Comparison of ENCODE assay signal across 8 cellular contexts in genomic region chr2:23939054-23939436, GRCh38. TPM values are rescaled to one million over a fixed set of nuclear protein-coding genes. Genes with fewer than 3 reads are reported as not detected.
A peak's percentile ranks its signal among the peaks of the same experiment; 100 is the strongest.
DNase-seq lines count a peak whose midpoint lies in the region; ATAC-seq, FAIRE-seq and TF ChIP-seq lines count a peak whose summit lies in the region.

No MANE protein-coding gene starts in this region.

- ATAC-seq in heart left ventricle (no peak), Right ventricle myocardium superior (ENCODE audit: poor library complexity) (no peak), upper lobe of left lung (ENCODE audit: low FRiP score in 2 of 2) (no peak), HG02938 (IDR thresholded peaks at IDR 0.05; ENCODE audit: unreplicated experiment) (no peak)

- H3K79me2 ChIP-seq in astrocyte (ENCODE audit: insufficient read depth, low read length) (peaks cover 34% of the 10 kb centered on the region), mesendoderm (ENCODE audit: control insufficient read depth, insufficient read depth, low read length) (peaks cover 9% of the 10 kb centered on the region)

- no peak overlapping the region for H4K5ac ChIP-seq in mesendoderm (ENCODE audit: low read length)

- H3K27me3 ChIP-seq in heart left ventricle (no peaks in the 10 kb centered on the region), astrocyte (ENCODE audit: insufficient read depth, low read length) (no peaks in the 10 kb centered on the region), mesendoderm (ENCODE audit: insufficient read depth, low read length, poor library complexity) (no peaks in the 10 kb centered on the region), upper lobe of left lung (no peaks in the 10 kb centered on the region)

- H3K36me3 ChIP-seq in heart left ventricle (no peaks in the 10 kb centered on the region), astrocyte (ENCODE audit: insufficient read depth, low read length) (no peaks in the 10 kb centered on the region), mesendoderm (ENCODE audit: control insufficient read depth, insufficient read depth, low read length) (no peaks in the 10 kb centered on the region), upper lobe of left lung (no peaks in the 10 kb centered on the region)

- TF ChIP-seq CTCF in heart left ventricle (IDR thresholded peaks at IDR 0.05) (no peak), astrocyte (IDR thresholded peaks at IDR 0.05; ENCODE audit: insufficient read depth, low read depth, low read length) (no peak), upper lobe of left lung (IDR thresholded peaks at IDR 0.05) (no peak)

- no peak overlapping the region for H2BK15ac ChIP-seq in mesendoderm (replicated peaks; ENCODE audit: low read depth)

- H3K23ac ChIP-seq in mesendoderm (ENCODE audit: low read length), result no peak overlapping the region

- peak overlapping the region; percentile 94 for H3K56ac ChIP-seq in mesendoderm (ENCODE audit: low read length)

- no peaks in the 10 kb centered on the region for H3K9me3 Mint-ChIP-seq in astrocyte (ENCODE audit: unreplicated experiment)

- no peaks in the 10 kb centered on the region for H3K27me3 Mint-ChIP-seq in astrocyte (ENCODE audit: low read depth, unreplicated experiment)

- TF ChIP-seq POLR2A in heart left ventricle (IDR thresholded peaks at IDR 0.05) (no peak), upper lobe of left lung (IDR thresholded peaks at IDR 0.05) (no peak)

- peak overlapping the region in 4 of 12 donors; percentile 30 to 96 (median 92) for H3K27ac ChIP-seq in heart left ventricle
- H3K27ac ChIP-seq in astrocyte (ENCODE audit: low read depth, low read length), result no peak overlapping the region
- H3K27ac ChIP-seq in mesendoderm (ENCODE audit: low read depth, low read length), result no peak overlapping the region
- H3K27ac ChIP-seq in upper lobe of left lung, result peak overlapping the region in 2 of 4 donors; percentile 88 to 96

- peaks cover 4% of the 10 kb centered on the region for H3K79me1 ChIP-seq in mesendoderm (ENCODE audit: low read length)

- H3K4me1 ChIP-seq in heart left ventricle, result peaks cover 0 to 27% (median 17%) of the 10 kb centered on the region in 12 donors
- H3K4me1 ChIP-seq in astrocyte (ENCODE audit: insufficient read depth, low read length), result peaks cover 4% of the 10 kb centered on the region
- no peaks in the 10 kb centered on the region for H3K4me1 ChIP-seq in mesendoderm (ENCODE audit: control insufficient read depth, low read depth, low read length)
- H3K4me1 ChIP-seq in upper lobe of left lung, result peaks cover 0 to 22% (median 6%) of the 10 kb centered on the region in 4 donors

- H3K4ac ChIP-seq in mesendoderm (ENCODE audit: low read depth, low read length), result no peak overlapping the region

- H4K8ac ChIP-seq in mesendoderm (ENCODE audit: low read depth, low read length), result no peak overlapping the region

- H3K27ac Mint-ChIP-seq in astrocyte (ENCODE audit: unreplicated experiment), result peak overlapping the region; percentile 64

- no peak overlapping the region for H2BK5ac ChIP-seq in mesendoderm (ENCODE audit: low read length)

- H3K9ac ChIP-seq in astrocyte (ENCODE audit: low read length) (peak overlapping the region; percentile 85), mesendoderm (ENCODE audit: low read length) (peak overlapping the region; percentile 58)

- no peaks in the 10 kb centered on the region for H3K36me3 Mint-ChIP-seq in astrocyte (ENCODE audit: low read depth, unreplicated experiment)

- H4K20me1 ChIP-seq in astrocyte (ENCODE audit: insufficient read depth, low read length), result peaks cover 11% of the 10 kb centered on the region

- no peak overlapping the region for H3K18ac ChIP-seq in mesendoderm (ENCODE audit: low read length)

- no peak for TF ChIP-seq EP300 in upper lobe of left lung (IDR thresholded peaks at IDR 0.05)

- peak overlapping the region in 10 of 12 donors; percentile 68 to 97 (median 84) for H3K4me3 ChIP-seq in heart left ventricle
- peak overlapping the region; percentile 89 for H3K4me3 ChIP-seq in astrocyte (ENCODE audit: insufficient read depth, low read depth, low read length)
- H3K4me3 ChIP-seq in mesendoderm (ENCODE audit: low read length), result no peak overlapping the region
- H3K4me3 ChIP-seq in upper lobe of left lung, result peak overlapping the region in 3 of 4 donors; percentile 82 to 96 (median 94)

- no peaks in the 10 kb centered on the region for H3K9me3 ChIP-seq in heart left ventricle
- no peaks in the 10 kb centered on the region for H3K9me3 ChIP-seq in astrocyte (ENCODE audit: insufficient read depth, low read depth, low read length)
- H3K9me3 ChIP-seq in upper lobe of left lung, result no peaks in the 10 kb centered on the region

- H3K4me3 Mint-ChIP-seq in astrocyte (ENCODE audit: unreplicated experiment), result peak overlapping the region; percentile 86

- peak overlapping the region; percentile 96 for H2AFZ ChIP-seq in astrocyte (ENCODE audit: low read depth, low read length)

- no peak overlapping the region for H2BK120ac ChIP-seq in mesendoderm (ENCODE audit: low read depth, low read length)

- no peak for DNase-seq in heart left ventricle
- no peak for DNase-seq in Right ventricle myocardium superior
- DNase-seq in astrocyte (ENCODE audit: low read depth), result no peak
- no peak for DNase-seq in mesendoderm
- DNase-seq in upper lobe of left lung, result no peak
- DNase-seq in stimulated activated CD4-positive, alpha-beta T cell treated with anti-CD3 and anti-CD28 coated beads, Interleukin-4, amount 100 ng/mL, for 4 hours, result no peak
- DNase-seq in iPS-NIHi11 (ENCODE audit: low spot score), result no peak

- intact Hi-C loops in heart left ventricle (cut with DNase I), result loop anchor here in 1 of 10 donors (10.0 kb wide), 1 partner anchor 106 kb away; the partner anchor contains the start of genes FKBP1B and WDCP
- intact Hi-C loops in Right ventricle myocardium superior (cut with DNase I), result no loop called here

- 74 to 77% (median 75%) methylated on average over 7 of the region's 7 CpGs for WGBS in heart left ventricle, 4 donors
- WGBS in mesendoderm (ENCODE audit: extremely low coverage, insufficient coverage, low lambda C conversion rate), result no CpG with 5 or more reads among the region's 7 CpGs
- WGBS in upper lobe of left lung, 2 donors, result 67 to 90% methylated on average over 7 of the region's 7 CpGs

- no peak for FAIRE-seq in astrocyte (lab: Jason Lieb, UNC)

- peaks cover 9% of the 10 kb centered on the region for H3K4me1 Mint-ChIP-seq in astrocyte (ENCODE audit: low read depth, unreplicated experiment)

- no peak overlapping the region for H2AK5ac ChIP-seq in mesendoderm (ENCODE audit: low read length)

- peak overlapping the region; percentile 96 for H3K4me2 ChIP-seq in astrocyte (ENCODE audit: low read length)
- no peak overlapping the region for H3K4me2 ChIP-seq in mesendoderm (ENCODE audit: low read length)

RNA-seq across cellular contexts. Expression of gene UBXN2A, which starts 1.2 kb away (rescaled TPM):
- total RNA-seq in heart left ventricle (10 to 100 TPM; 15.8 to 24.0 (median 19.6) TPM), Right ventricle myocardium superior (18.5 TPM), astrocyte (19.9 and 22.2 TPM in 2 replicates), upper lobe of left lung (10 to 100 TPM in 3 of 6 donors, 1 to 10 TPM in 3; 6.3 to 16.8 (median 10.5) TPM)
- 10 to 100 TPM in 1 of 2 donors, 1 to 10 TPM in 1; 9.6 to 12.7 TPM for polyA plus RNA-seq in heart left ventricle
- polyA plus RNA-seq in mesendoderm (2013, experiment 1 of 2), result 16.0 TPM
- 16.7 TPM for polyA plus RNA-seq in mesendoderm (2013, experiment 2 of 2)

RNA-seq across cellular contexts. Expression of gene ATAD2B, which starts 12.1 kb away (rescaled TPM):
- 10 to 100 TPM in 2 of 9 donors, 1 to 10 TPM in 7; 5.0 to 13.3 (median 8.3) TPM for total RNA-seq in heart left ventricle
- 1 to 10 TPM; 2.8 to 3.4 TPM for polyA plus RNA-seq in heart left ventricle
- 6.1 TPM for total RNA-seq in Right ventricle myocardium superior
- total RNA-seq in astrocyte, result 10.7 and 12.2 TPM in 2 replicates
- 4.6 TPM for polyA plus RNA-seq in mesendoderm (2013, experiment 1 of 2)
- 4.5 TPM for polyA plus RNA-seq in mesendoderm (2013, experiment 2 of 2)
- total RNA-seq in upper lobe of left lung, result 10 to 100 TPM; 17.8 to 51.3 (median 25.3) TPM
